19 cellular contexts compared by ENCODE assay signal in the genomic region with DNA sequence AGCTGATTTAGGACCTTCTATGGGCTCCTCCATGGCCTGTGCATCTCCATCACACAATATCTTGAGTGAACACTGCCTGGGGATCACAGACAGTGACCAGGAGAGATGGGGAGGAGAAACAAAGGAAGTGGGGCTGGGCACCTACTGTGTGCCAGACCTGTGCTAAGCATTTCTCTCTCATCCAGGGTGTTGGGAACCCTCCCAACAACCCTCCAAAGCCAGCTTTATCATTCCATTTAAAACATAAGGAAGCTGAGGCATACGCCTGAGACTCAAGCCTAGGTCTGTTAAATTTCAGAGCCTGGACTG.
DNase-seq lines count a peak whose midpoint lies in the region; ATAC-seq and TF ChIP-seq lines count a peak whose summit lies in the region.
"Had no signal": no experiment of that assay in that cellular context is flagged by ENCODE, and none has a peak within 500 bp of the region (broad histone marks: within the 10 kb centered on the region; RNA-seq: fewer than 3 reads in every experiment).

No MANE protein-coding gene starts in this region.

- DNase-seq in neural crest cell (ENCODE audit: low read depth, low spot score) (no peak), dorsolateral prefrontal cortex (no peak)
- DNase-seq in activated CD4-positive, CD25-positive, alpha-beta regulatory T cell treated with anti-CD3 and anti-CD28 coated beads, Interleukin-2, amount 50 U/mL, for 72 hours: no peak
- DNase-seq: activated CD4-positive, alpha-beta T cell treated with anti-CD3 and anti-CD28 coated beads for 36 hours; activated CD8-positive, alpha-beta memory T cell treated with anti-CD3 and anti-CD28 coated beads, Interleukin-2, amount 50 U/mL, for 48 hours; activated naive CD4-positive, alpha-beta T cell; CD8-positive, alpha-beta T cell; HFFc6; NCI-H1930; stimulated activated CD4-positive, alpha-beta T cell treated with anti-CD3 and anti-CD28 coated beads, Interleukin-2, amount 100 ng/mL, for 24 hours had no signal

- TF ChIP-seq CTCF in neural crest cell (conservative IDR thresholded peaks at IDR 0.05) (no peak), dorsolateral prefrontal cortex (IDR thresholded peaks at IDR 0.05 in 54 of 56, conservative IDR thresholded peaks at IDR 0.05 in 2 of 56; ENCODE audit: low read depth in 1 of 56, partially characterized antibody in 56 of 56) (no peak)

- H3K4me1 ChIP-seq in BLaER1 (peaks cover 71% of the 10 kb centered on the region), HUES64 (ENCODE audit: insufficient read depth, low read length) (peaks cover 20% of the 10 kb centered on the region), ectodermal cell (ENCODE audit: control insufficient read depth, insufficient read depth, low read length) (peaks cover 14% of the 10 kb centered on the region)

- ATAC-seq in GM19351 (IDR thresholded peaks at IDR 0.05; ENCODE audit: unreplicated experiment) (no peak), HG02623 (IDR thresholded peaks at IDR 0.05; ENCODE audit: unreplicated experiment) (no peak)
- ATAC-seq: activated CD4-positive, alpha-beta T cell treated with anti-CD3 and anti-CD28 coated beads for 36 hours; CD8-positive, alpha-beta T cell had no signal

- intact Hi-C loops in dorsolateral prefrontal cortex (cut with DNase I): no loop called here

- peak overlapping the region; percentile 12 for H3K4me3 Mint-ChIP-seq in neural crest cell
- H3K4me3 Mint-ChIP-seq: activated CD4-positive, alpha-beta T cell treated with anti-CD3 and anti-CD28 coated beads for 36 hours; CD8-positive, alpha-beta T cell; HFFc6; memory B cell; T-helper 2 cell treated with Interferon-gamma antibody and Interleukin-4, amounts not matched to agents 5 μg/mL and 100 μg/mL, for 36 hours had no signal

- H3K9me3 Mint-ChIP-seq in neural crest cell: peaks cover 5% of the 10 kb centered on the region

- 79% methylated on average over 1 of the region's 1 CpG for WGBS in HUES64
- 80 to 82% methylated on average over 1 of the region's 1 CpG for WGBS in ectodermal cell, 2 experiments

- H3K27me3 Mint-ChIP-seq in neural crest cell (ENCODE audit: low read depth): no peaks in the 10 kb centered on the region

- H3K9me3 ChIP-seq in BLaER1: peaks cover 2% of the 10 kb centered on the region; the same call in 1 of the 2 replicates
- peaks cover 4% of the 10 kb centered on the region for H3K9me3 ChIP-seq in HUES64 (ENCODE audit: insufficient read depth, low read depth, low read length)
- H3K9me3 ChIP-seq in ectodermal cell (ENCODE audit: control insufficient read depth, low read length): no peaks in the 10 kb centered on the region
- H3K9me3 ChIP-seq: neutrophil had no signal

- H4K20me1 ChIP-seq in BLaER1: no peaks in the 10 kb centered on the region

- H3K27me3 ChIP-seq in BLaER1 (no peaks in the 10 kb centered on the region), HUES64 (ENCODE audit: insufficient read depth, low read length) (no peaks in the 10 kb centered on the region), ectodermal cell (ENCODE audit: control insufficient read depth, insufficient read depth, low read length, poor library complexity, severe bottlenecking) (no peaks in the 10 kb centered on the region), dorsolateral prefrontal cortex (peaks cover 0 to 7% (median 0%) of the 10 kb centered on the region in 45 donors)
- H3K27me3 ChIP-seq: stomach had no signal

- H3K36me3 ChIP-seq in BLaER1: no peaks in the 10 kb centered on the region
- peaks cover 14% of the 10 kb centered on the region; the same call in 1 of the 2 replicates for H3K36me3 ChIP-seq in HUES64 (ENCODE audit: insufficient read depth, low read length)
- no peaks in the 10 kb centered on the region for H3K36me3 ChIP-seq in ectodermal cell (ENCODE audit: control insufficient read depth, insufficient read depth, low read length)
- H3K36me3 ChIP-seq: neutrophil, stomach had no signal

- H3K36me3 Mint-ChIP-seq in neural crest cell (ENCODE audit: low read depth): peaks cover 5% of the 10 kb centered on the region
- H3K36me3 Mint-ChIP-seq: CD8-positive, alpha-beta T cell had no signal

- H3K27ac ChIP-seq in BLaER1: peak overlapping the region; percentile 94
- peak overlapping the region; percentile 99 for H3K27ac ChIP-seq in HUES64 (ENCODE audit: low read depth, low read length)
- H3K27ac ChIP-seq in ectodermal cell (ENCODE audit: insufficient read depth, low read depth, low read length, poor library complexity, severe bottlenecking): peak overlapping the region; percentile 97
- H3K27ac ChIP-seq in dorsolateral prefrontal cortex: peak overlapping the region in 27 of 59 donors; percentile 14 to 80 (median 63)
- H3K27ac ChIP-seq: neutrophil had no signal

- peak overlapping the region; percentile 82 for H3K4me2 ChIP-seq in BLaER1

- H3K9ac ChIP-seq in BLaER1 (peak overlapping the region; percentile 75), HUES64 (ENCODE audit: low read depth, low read length) (peak overlapping the region; percentile 74)

- H3K27ac Mint-ChIP-seq in neural crest cell (ENCODE audit: unreplicated experiment): peak overlapping the region; percentile 96
- H3K27ac Mint-ChIP-seq: activated CD4-positive, alpha-beta T cell treated with anti-CD3 and anti-CD28 coated beads for 36 hours; CD8-positive, alpha-beta T cell; HFFc6; memory B cell; T-helper 2 cell treated with Interferon-gamma antibody and Interleukin-4, amounts not matched to agents 5 μg/mL and 100 μg/mL, for 36 hours had no signal

- H3K4me3 ChIP-seq in BLaER1 (peak overlapping the region; percentile 2; the same call in 1 of the 2 replicates), HUES64 (ENCODE audit: low read length) (no peak overlapping the region), ectodermal cell (ENCODE audit: insufficient read depth, low read depth, low read length) (no peak overlapping the region), dorsolateral prefrontal cortex (no peak overlapping the region)
- H3K4me3 ChIP-seq: stomach had no signal

- H3K4me1 Mint-ChIP-seq in neural crest cell: peaks cover 81% of the 10 kb centered on the region
- H3K4me1 Mint-ChIP-seq: activated CD4-positive, alpha-beta T cell treated with anti-CD3 and anti-CD28 coated beads for 36 hours had no signal
